In genomic region chr15:88624156-88624970, GRCh38 we compare ENCODE assay signal across 8 cellular contexts. TPM values are rescaled to one million over a fixed set of nuclear protein-coding genes. Genes with fewer than 3 reads are reported as not detected.
DNase-seq lines count a peak whose midpoint lies in the region; ATAC-seq and TF ChIP-seq lines count a peak whose summit lies in the region.

No MANE protein-coding gene starts in this region.

- no peak overlapping the region for H2BK15ac ChIP-seq in mesendoderm (replicated peaks; ENCODE audit: low read depth)

- no peak overlapping the region for H2AK5ac ChIP-seq in mesendoderm (ENCODE audit: low read length)

- H3K4me3 ChIP-seq in GM12864 (ENCODE audit: low read depth, low read length) (peak overlapping the region; percentile 76), HAP-1 (peak overlapping the region; percentile 88), coronary artery (peak overlapping the region; percentile 27), mesendoderm (ENCODE audit: low read length) (no peak overlapping the region)

- peak; percentile 61 for TF ChIP-seq CTCF in GM12864 (IDR thresholded peaks at IDR 0.05; ENCODE audit: low read depth, low read length, missing control alignments)
- peak; percentile 45; the same call in 1 of the 2 replicates for TF ChIP-seq CTCF in RWPE1 (conservative IDR thresholded peaks at IDR 0.05; ENCODE audit: low read depth)
- TF ChIP-seq CTCF in coronary artery (IDR thresholded peaks at IDR 0.05) = no peak

- H3K4ac ChIP-seq in mesendoderm (ENCODE audit: low read depth, low read length) = no peak overlapping the region

- H3K4me2 ChIP-seq in mesendoderm (ENCODE audit: low read length) = peak overlapping the region; percentile 46

- H3K79me2 ChIP-seq in mesendoderm (ENCODE audit: control insufficient read depth, insufficient read depth, low read length) = peaks cover 72% of the 10 kb centered on the region

- H3K27me3 ChIP-seq in HAP-1 (ENCODE audit: low read depth) (no peaks in the 10 kb centered on the region), mesendoderm (ENCODE audit: insufficient read depth, low read length, poor library complexity) (no peaks in the 10 kb centered on the region)

- H3K79me1 ChIP-seq in mesendoderm (ENCODE audit: low read length) = peaks cover 30% of the 10 kb centered on the region

- H3K27ac ChIP-seq in RWPE1 (peak overlapping the region; percentile 88), coronary artery (peak overlapping the region in 1 of 2 donors; percentile 11), mesendoderm (ENCODE audit: low read depth, low read length) (no peak overlapping the region)

- CTCF ChIA-PET in RWPE1 (lab: Yijun Ruan, JAX) = interaction anchor here (0.7 kb wide), 2 partner anchors 254 to 280 kb away, joined by 3 to 5 read pairs; no protein-coding TSS in a partner anchor

- DNase-seq in GM12864 (ENCODE audit: low read depth) (peak; percentile 47), HAP-1 (ENCODE audit: low spot score in 2 of 2) (peak; percentile 59 to 75), RWPE1 (ENCODE audit: low spot score) (no peak), coronary artery (ENCODE audit: low spot score) (no peak), mesendoderm (peak; percentile 67), AG20443 (ENCODE audit: low spot score) (no peak), SHP77 (lab: John Stamatoyannopoulos, UW) (no peak)

- POLR2A ChIA-PET in RWPE1 (lab: Yijun Ruan, JAX; ENCODE audit: low non-redundant PET) = no interaction called here

- no peak overlapping the region for H4K8ac ChIP-seq in mesendoderm (ENCODE audit: low read depth, low read length)

- H3K9ac ChIP-seq in mesendoderm (ENCODE audit: low read length) = peak overlapping the region; percentile 55

- in situ Hi-C loops in HAP-1 (cut with MboI; ENCODE audit: low sequenced_read_pairs) = no loop called here

- no peak for ATAC-seq in HG02678 (IDR thresholded peaks at IDR 0.05; ENCODE audit: unreplicated experiment)

- H3K36me3 ChIP-seq in HAP-1 (replicated peaks) (peaks cover 80% of the 10 kb centered on the region), mesendoderm (ENCODE audit: control insufficient read depth, insufficient read depth, low read length) (peaks cover 19% of the 10 kb centered on the region)

- H3K9me3 ChIP-seq in HAP-1 = no peaks in the 10 kb centered on the region

- WGBS in mesendoderm (ENCODE audit: extremely low coverage, insufficient coverage, low lambda C conversion rate) = no CpG with 5 or more reads among the region's 19 CpGs

- no peak overlapping the region for H2BK120ac ChIP-seq in mesendoderm (ENCODE audit: low read depth, low read length)

- no peak overlapping the region for H4K5ac ChIP-seq in mesendoderm (ENCODE audit: low read length)

- H3K4me1 ChIP-seq in HAP-1 = peaks cover 38% of the 10 kb centered on the region
- peaks cover 10% of the 10 kb centered on the region for H3K4me1 ChIP-seq in mesendoderm (ENCODE audit: control insufficient read depth, low read depth, low read length)

- no peak overlapping the region for H2BK5ac ChIP-seq in mesendoderm (ENCODE audit: low read length)

- no peak overlapping the region for H3K23ac ChIP-seq in mesendoderm (ENCODE audit: low read length)

- no peak overlapping the region for H3K18ac ChIP-seq in mesendoderm (ENCODE audit: low read length)

- peak overlapping the region; percentile 80 for H3K56ac ChIP-seq in mesendoderm (ENCODE audit: low read length)

RNA-seq across cellular contexts. Expression of gene AEN, which starts 3.2 kb away (rescaled TPM):
- polyA plus RNA-seq in mesendoderm (2013, experiment 1 of 2) = 53.8 TPM
- 56.0 TPM for polyA plus RNA-seq in mesendoderm (2013, experiment 2 of 2)

RNA-seq across cellular contexts. Expression of gene ISG20, which starts 14.5 kb away (rescaled TPM):
- 2.1 TPM for polyA plus RNA-seq in mesendoderm (2013, experiment 1 of 2)
- polyA plus RNA-seq in mesendoderm (2013, experiment 2 of 2) = 2.6 TPM

Comparison
In these comparisons a context has a peak if more than half of its experiments do, and no peak if none do; other contexts are left out.
1. DNase-seq: peak in GM12864 (single experiment), HAP-1 (2 of 2) and mesendoderm (single experiment); none in RWPE1 (single experiment), coronary artery (single experiment), AG20443 (single experiment) and SHP77 (0 of 2).